ENCODE assay signal across 1 cellular context in genomic region chr16:84139628-84140258, GRCh38.
TF ChIP-seq lines count a peak whose summit lies in the region.

No MANE protein-coding gene starts in this region.

TF ChIP-seq in K562, 482 proteins besides CTCF, POLR2A, EP300 and RAD21 (continues in another document):
- TF ChIP-seq ARHGAP35 (IDR thresholded peaks at IDR 0.05; ENCODE audit: partially characterized antibody) (no peak), ZNF280B (CRISPR knock-in tag; IDR thresholded peaks at IDR 0.05) (no peak), ETV5 (CRISPR knock-in tag; IDR thresholded peaks at IDR 0.05; ENCODE audit: low read depth) (peak; percentile 42; the same call in 1 of the 2 replicates), PTTG1 (tag; IDR thresholded peaks at IDR 0.05; ENCODE audit: low read depth) (peak; percentile 14; the same call in 1 of the 2 replicates), HNRNPK (IDR thresholded peaks at IDR 0.05; ENCODE audit: low read depth, low read length, poor library complexity, severe bottlenecking) (no peak), ZFP1 (CRISPR knock-in tag; IDR thresholded peaks at IDR 0.05) (no peak), HDAC3 (IDR thresholded peaks at IDR 0.05; ENCODE audit: borderline replicate concordance, partially characterized antibody) (no peak), ZNF217 (CRISPR knock-in tag; IDR thresholded peaks at IDR 0.05) (no peak), NFRKB (IDR thresholded peaks at IDR 0.05; ENCODE audit: low read depth) (peak; percentile 17; the same call in 1 of the 2 replicates), SAFB (IDR thresholded peaks at IDR 0.05; ENCODE audit: borderline replicate concordance, low read depth, low read length) (no peak), POLR3A (IDR thresholded peaks at IDR 0.05; ENCODE audit: borderline replicate concordance, extremely low read depth, insufficient read depth, insufficient read length) (no peak), CREM (IDR thresholded peaks at IDR 0.05; ENCODE audit: low read depth) (no peak), ETV1 (tag; conservative IDR thresholded peaks at IDR 0.05; ENCODE audit: low read depth) (peak; percentile 36; the same call in 1 of the 2 replicates), ARID3A (IDR thresholded peaks at IDR 0.05; ENCODE audit: borderline replicate concordance, low read depth, low read length) (no peak), STAG1 (CRISPR knock-in tag; IDR thresholded peaks at IDR 0.05; ENCODE audit: borderline replicate concordance) (no peak), ZNF696 (CRISPR knock-in tag; conservative IDR thresholded peaks at IDR 0.05) (no peak), POLR2B (IDR thresholded peaks at IDR 0.05; ENCODE audit: low read depth, partially characterized antibody) (no peak), SOX6 (IDR thresholded peaks at IDR 0.05) (no peak), HIVEP1 (CRISPR knock-in tag; IDR thresholded peaks at IDR 0.05) (no peak), ZNF175 (CRISPR knock-in tag; IDR thresholded peaks at IDR 0.05; ENCODE audit: low read depth) (peak; percentile 88), STAT6 (CRISPR knock-in tag; IDR thresholded peaks at IDR 0.05) (no peak), NFE2L1 (tag; IDR thresholded peaks at IDR 0.05; ENCODE audit: borderline replicate concordance, low read depth) (no peak), SMARCC2 (IDR thresholded peaks at IDR 0.05; ENCODE audit: low read depth) (no peak), REST (CRISPR knock-in tag; IDR thresholded peaks at IDR 0.05; ENCODE audit: low read depth) (no peak), FOSL1 (tag; conservative IDR thresholded peaks at IDR 0.05) (no peak), THAP12 (CRISPR knock-in tag; IDR thresholded peaks at IDR 0.05) (no peak), MCM5 (IDR thresholded peaks at IDR 0.05; ENCODE audit: low read depth) (no peak), MAFG (tag; conservative IDR thresholded peaks at IDR 0.05) (no peak), VEZF1 (CRISPR knock-in tag; IDR thresholded peaks at IDR 0.05) (no peak), PBX2 (CRISPR knock-in tag; IDR thresholded peaks at IDR 0.05; ENCODE audit: low read depth) (no peak), PBX2 (tag; conservative IDR thresholded peaks at IDR 0.05; ENCODE audit: low read depth) (no peak), ZNF57 (CRISPR knock-in tag; IDR thresholded peaks at IDR 0.05) (no peak), RHOXF2B (CRISPR knock-in tag; conservative IDR thresholded peaks at IDR 0.05) (no peak), CBX2 (IDR thresholded peaks at IDR 0.05; ENCODE audit: insufficient read depth, low read length, poor library complexity, severe bottlenecking) (no peak), TCF15 (CRISPR knock-in tag; IDR thresholded peaks at IDR 0.05) (peak; percentile 68), STAT5A (IDR thresholded peaks at IDR 0.05; ENCODE audit: borderline replicate concordance, low read length) (no peak)
- TF ChIP-seq, protein P1, sequence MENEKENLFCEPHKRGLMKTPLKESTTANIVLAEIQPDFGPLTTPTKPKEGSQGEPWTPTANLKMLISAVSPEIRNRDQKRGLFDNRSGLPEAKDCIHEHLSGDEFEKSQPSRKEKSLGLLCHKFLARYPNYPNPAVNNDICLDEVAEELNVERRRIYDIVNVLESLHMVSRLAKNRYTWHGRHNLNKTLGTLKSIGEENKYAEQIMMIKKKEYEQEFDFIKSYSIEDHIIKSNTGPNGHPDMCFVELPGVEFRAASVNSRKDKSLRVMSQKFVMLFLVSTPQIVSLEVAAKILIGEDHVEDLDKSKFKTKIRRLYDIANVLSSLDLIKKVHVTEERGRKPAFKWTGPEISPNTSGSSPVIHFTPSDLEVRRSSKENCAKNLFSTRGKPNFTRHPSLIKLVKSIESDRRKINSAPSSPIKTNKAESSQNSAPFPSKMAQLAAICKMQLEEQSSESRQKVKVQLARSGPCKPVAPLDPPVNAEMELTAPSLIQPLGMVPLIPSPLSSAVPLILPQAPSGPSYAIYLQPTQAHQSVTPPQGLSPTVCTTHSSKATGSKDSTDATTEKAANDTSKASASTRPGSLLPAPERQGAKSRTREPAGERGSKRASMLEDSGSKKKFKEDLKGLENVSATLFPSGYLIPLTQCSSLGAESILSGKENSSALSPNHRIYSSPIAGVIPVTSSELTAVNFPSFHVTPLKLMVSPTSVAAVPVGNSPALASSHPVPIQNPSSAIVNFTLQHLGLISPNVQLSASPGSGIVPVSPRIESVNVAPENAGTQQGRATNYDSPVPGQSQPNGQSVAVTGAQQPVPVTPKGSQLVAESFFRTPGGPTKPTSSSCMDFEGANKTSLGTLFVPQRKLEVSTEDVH (IDR thresholded peaks at IDR 0.05; ENCODE audit: low read depth, partially characterized antibody), result peak; percentile 21
- TF ChIP-seq, protein P2, sequence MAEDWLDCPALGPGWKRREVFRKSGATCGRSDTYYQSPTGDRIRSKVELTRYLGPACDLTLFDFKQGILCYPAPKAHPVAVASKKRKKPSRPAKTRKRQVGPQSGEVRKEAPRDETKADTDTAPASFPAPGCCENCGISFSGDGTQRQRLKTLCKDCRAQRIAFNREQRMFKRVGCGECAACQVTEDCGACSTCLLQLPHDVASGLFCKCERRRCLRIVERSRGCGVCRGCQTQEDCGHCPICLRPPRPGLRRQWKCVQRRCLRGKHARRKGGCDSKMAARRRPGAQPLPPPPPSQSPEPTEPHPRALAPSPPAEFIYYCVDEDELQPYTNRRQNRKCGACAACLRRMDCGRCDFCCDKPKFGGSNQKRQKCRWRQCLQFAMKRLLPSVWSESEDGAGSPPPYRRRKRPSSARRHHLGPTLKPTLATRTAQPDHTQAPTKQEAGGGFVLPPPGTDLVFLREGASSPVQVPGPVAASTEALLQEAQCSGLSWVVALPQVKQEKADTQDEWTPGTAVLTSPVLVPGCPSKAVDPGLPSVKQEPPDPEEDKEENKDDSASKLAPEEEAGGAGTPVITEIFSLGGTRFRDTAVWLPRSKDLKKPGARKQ (CRISPR knock-in tag; IDR thresholded peaks at IDR 0.05), result no peak
